ENCODE assay signal across 9 cellular contexts in the genomic region with DNA sequence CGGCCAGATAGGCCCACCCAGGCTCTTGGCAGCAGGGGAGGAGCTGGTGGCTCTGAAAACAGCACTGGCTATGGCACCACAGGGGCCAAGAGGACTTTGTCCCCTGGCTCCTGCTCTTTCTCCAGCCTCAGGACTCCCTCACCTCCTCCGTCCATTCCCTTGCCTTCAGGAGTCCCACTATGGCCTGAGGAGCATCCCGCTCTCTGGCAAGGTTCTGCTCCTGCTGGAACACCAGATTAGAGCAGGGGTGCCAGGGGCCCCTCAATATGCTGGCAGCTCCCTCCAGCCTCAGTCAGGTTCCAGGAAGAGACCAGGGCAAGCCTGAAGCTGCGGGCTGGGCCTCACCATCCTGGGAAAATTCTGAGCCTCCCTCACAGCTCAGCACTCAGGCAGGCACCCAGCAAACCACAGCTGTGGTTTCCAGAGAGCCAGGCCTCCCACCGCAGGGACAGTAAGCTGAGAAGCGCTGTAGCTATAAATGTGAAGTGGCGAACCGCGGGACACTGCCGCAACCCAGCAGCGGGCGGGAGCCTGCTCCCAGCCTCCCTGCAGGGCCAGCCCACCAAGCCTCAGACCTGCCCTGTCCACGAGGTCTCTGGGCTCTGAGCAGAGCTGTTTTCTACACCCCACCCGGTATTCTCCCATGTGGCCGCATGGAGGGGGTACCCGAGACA. TPM values are rescaled to one million over a fixed set of nuclear protein-coding genes. Genes with fewer than 3 reads are reported as not detected.
DNase-seq lines count a peak whose midpoint lies in the region; ATAC-seq and TF ChIP-seq lines count a peak whose summit lies in the region.
"Had no signal": no experiment of that assay in that cellular context is flagged by ENCODE, and none has a peak within 500 bp of the region (broad histone marks: within the 10 kb centered on the region; RNA-seq: fewer than 3 reads in every experiment).

No MANE protein-coding gene starts in this region.

- H3K36me3 Mint-ChIP-seq in activated T-cell treated with anti-CD3 and anti-CD28 coated beads, Interleukin-2, amount 50 U/mL, for 72 hours (ENCODE audit: insufficient read depth in 2 of 2): no peaks in the 10 kb centered on the region
- H3K36me3 Mint-ChIP-seq in stimulated activated naive B cell treated with anti-CD40 and anti-IgM and Interleukin-4, amounts not matched to agents 10 μg/mL and 1 μg/mL and 100 μg/mL, for 72 hours: peaks cover 0 to 6% of the 10 kb centered on the region in 2 donors

- no peak for TF ChIP-seq CTCF in choroid plexus epithelial cell (conservative IDR thresholded peaks at IDR 0.05; ENCODE audit: low read depth, low read length)

- H3K4me3 Mint-ChIP-seq in activated T-cell treated with anti-CD3 and anti-CD28 coated beads, Interleukin-2, amount 50 U/mL, for 72 hours: no peak overlapping the region
- H3K4me3 Mint-ChIP-seq in stimulated activated naive B cell treated with anti-CD40 and anti-IgM and Interleukin-4, amounts not matched to agents 10 μg/mL and 1 μg/mL and 100 μg/mL, for 72 hours: no peak overlapping the region
- H3K4me3 Mint-ChIP-seq: CD4-positive, alpha-beta memory T cell had no signal

- no peaks in the 10 kb centered on the region for H3K4me1 Mint-ChIP-seq in activated T-cell treated with anti-CD3 and anti-CD28 coated beads, Interleukin-2, amount 50 U/mL, for 72 hours (ENCODE audit: low read depth)
- peaks cover 8 to 16% of the 10 kb centered on the region in 2 donors for H3K4me1 Mint-ChIP-seq in stimulated activated naive B cell treated with anti-CD40 and anti-IgM and Interleukin-4, amounts not matched to agents 10 μg/mL and 1 μg/mL and 100 μg/mL, for 72 hours

- DNase-seq in activated T-cell treated with anti-CD3 and anti-CD28 coated beads, Interleukin-2, amount 50 U/mL, for 72 hours: peak; percentile 11 to 19
- no peak for DNase-seq in activated T-cell treated with anti-CD3 and anti-CD28 coated beads, Interleukin-2, amount 50 U/mL, for 1 hour
- peak; percentile 86 for DNase-seq in MV-4-11 (lab: John Stamatoyannopoulos, UW)
- DNase-seq in choroid plexus epithelial cell (ENCODE audit: low read depth): peak; percentile 22
- DNase-seq in stimulated activated naive B cell treated with anti-CD40 and anti-IgM and Interleukin-4, amounts not matched to agents 10 μg/mL and 1 μg/mL and 100 μg/mL, for 72 hours: no peak
- DNase-seq: CD4-positive, alpha-beta memory T cell had no signal

- H3K27me3 Mint-ChIP-seq in activated T-cell treated with anti-CD3 and anti-CD28 coated beads, Interleukin-2, amount 50 U/mL, for 72 hours (ENCODE audit: low read depth): peaks cover 29% of the 10 kb centered on the region
- H3K27me3 Mint-ChIP-seq in stimulated activated naive B cell treated with anti-CD40 and anti-IgM and Interleukin-4, amounts not matched to agents 10 μg/mL and 1 μg/mL and 100 μg/mL, for 72 hours: peaks cover 21 to 31% of the 10 kb centered on the region in 2 donors

- H3K27ac Mint-ChIP-seq in activated T-cell treated with anti-CD3 and anti-CD28 coated beads, Interleukin-2, amount 50 U/mL, for 72 hours: no peak overlapping the region
- H3K27ac Mint-ChIP-seq in stimulated activated naive B cell treated with anti-CD40 and anti-IgM and Interleukin-4, amounts not matched to agents 10 μg/mL and 1 μg/mL and 100 μg/mL, for 72 hours: no peak overlapping the region

- H3K4me3 ChIP-seq in choroid plexus epithelial cell (ENCODE audit: low read depth, low read length): no peak overlapping the region

- peak; percentile 31 to 39 for ATAC-seq in activated T-cell treated with anti-CD3 and anti-CD28 coated beads, Interleukin-2, amount 50 U/mL, for 72 hours (replicated peaks in 1 of 2)
- ATAC-seq in stimulated activated naive B cell treated with anti-CD40 and anti-IgM and Interleukin-4, amounts not matched to agents 10 μg/mL and 1 μg/mL and 100 μg/mL, for 72 hours (replicated peaks): peak; percentile 36 to 51
- ATAC-seq in GM21529 (IDR thresholded peaks at IDR 0.05; ENCODE audit: unreplicated experiment) (no peak), GM19328 (IDR thresholded peaks at IDR 0.05; ENCODE audit: unreplicated experiment) (no peak), GM21737 (IDR thresholded peaks at IDR 0.05; ENCODE audit: unreplicated experiment) (no peak)

- no peaks in the 10 kb centered on the region for H3K9me3 Mint-ChIP-seq in activated T-cell treated with anti-CD3 and anti-CD28 coated beads, Interleukin-2, amount 50 U/mL, for 72 hours
- H3K9me3 Mint-ChIP-seq in stimulated activated naive B cell treated with anti-CD40 and anti-IgM and Interleukin-4, amounts not matched to agents 10 μg/mL and 1 μg/mL and 100 μg/mL, for 72 hours: no peaks in the 10 kb centered on the region
- H3K9me3 Mint-ChIP-seq: CD4-positive, alpha-beta memory T cell had no signal

RNA-seq across cellular contexts. Expression of gene C17orf100, which starts 25.7 kb away (rescaled TPM):
- 1 to 10 TPM; 1.8 to 2.9 TPM for total RNA-seq in activated T-cell treated with anti-CD3 and anti-CD28 coated beads, Interleukin-2, amount 50 U/mL, for 72 hours

RNA-seq across cellular contexts. Expression of gene MED31, which starts 25.9 kb away (rescaled TPM):
- 1 to 10 TPM; 7.3 to 8.8 TPM for total RNA-seq in activated T-cell treated with anti-CD3 and anti-CD28 coated beads, Interleukin-2, amount 50 U/mL, for 72 hours

RNA-seq across cellular contexts. Expression of gene SLC13A5, which starts 35.9 kb away (rescaled TPM):
- under 1 TPM in 1 of 2 donors, not detected in 1; 0.22 TPM for total RNA-seq in activated T-cell treated with anti-CD3 and anti-CD28 coated beads, Interleukin-2, amount 50 U/mL, for 72 hours
- total RNA-seq: CD4-positive, alpha-beta memory T cell had no signal

RNA-seq across cellular contexts. Expression of gene TXNDC17, which starts 36.4 kb away (rescaled TPM):
- total RNA-seq in activated T-cell treated with anti-CD3 and anti-CD28 coated beads, Interleukin-2, amount 50 U/mL, for 72 hours: 10 to 100 TPM; 35.2 to 46.2 TPM

RNA-seq across cellular contexts. Expression of gene KIAA0753, which starts 36.8 kb away (rescaled TPM):
- total RNA-seq in activated T-cell treated with anti-CD3 and anti-CD28 coated beads, Interleukin-2, amount 50 U/mL, for 72 hours: 10 to 100 TPM; 14.0 to 18.4 TPM

Comparison
In these comparisons a context has a peak if more than half of its experiments do, and no peak if none do; other contexts are left out.
1. DNase-seq: peak in activated T-cell treated with anti-CD3 and anti-CD28 coated beads, Interleukin-2, amount 50 U/mL, for 72 hours (2 of 2), MV-4-11 (single experiment) and choroid plexus epithelial cell (single experiment); none in activated T-cell treated with anti-CD3 and anti-CD28 coated beads, Interleukin-2, amount 50 U/mL, for 1 hour (single experiment) and stimulated activated naive B cell treated with anti-CD40 and anti-IgM and Interleukin-4, amounts not matched to agents 10 μg/mL and 1 μg/mL and 100 μg/mL, for 72 hours (single experiment).
2. ATAC-seq: peak in activated T-cell treated with anti-CD3 and anti-CD28 coated beads, Interleukin-2, amount 50 U/mL, for 72 hours (2 of 2) and stimulated activated naive B cell treated with anti-CD40 and anti-IgM and Interleukin-4, amounts not matched to agents 10 μg/mL and 1 μg/mL and 100 μg/mL, for 72 hours (2 of 2); none in GM21529 (single experiment), GM19328 (single experiment) and GM21737 (single experiment).